In genomic region chr4:82797048-82797590, GRCh38 we compare ENCODE assay signal across 8 cellular contexts. TPM values are rescaled to one million over a fixed set of nuclear protein-coding genes. Genes with fewer than 3 reads are reported as not detected.
DNase-seq lines count a peak whose midpoint lies in the region; ATAC-seq and TF ChIP-seq lines count a peak whose summit lies in the region.

No MANE protein-coding gene starts in this region.

- peaks cover 35% of the 10 kb centered on the region for H3K4me1 Mint-ChIP-seq in nephron

- DNase-seq in COLO668 (lab: John Stamatoyannopoulos, UW; ENCODE audit: unreplicated experiment) (peak; percentile 33), dermis blood vessel endothelial cell (peak; percentile 51), mucosa of descending colon (no peak), HCEC 1CT (no peak)

- H3K4me3 ChIP-seq in mucosa of descending colon, result no peak overlapping the region

- peaks cover 14% of the 10 kb centered on the region for H3K4me1 ChIP-seq in mucosa of descending colon (ENCODE audit: low read depth)

- no peak for TF ChIP-seq CTCF in nephron (IDR thresholded peaks at IDR 0.05; ENCODE audit: unreplicated experiment in 3 of 3)
- TF ChIP-seq CTCF in mucosa of descending colon (IDR thresholded peaks at IDR 0.05), result no peak

- H3K36me3 ChIP-seq in mucosa of descending colon (ENCODE audit: low read depth), result no peaks in the 10 kb centered on the region

- H3K9me3 ChIP-seq in mucosa of descending colon, result no peaks in the 10 kb centered on the region

- TF ChIP-seq EP300 in Ishikawa (IDR thresholded peaks at IDR 0.05; ENCODE audit: borderline replicate concordance), result no peak

- no peak for ATAC-seq in HG02623 (IDR thresholded peaks at IDR 0.05; ENCODE audit: unreplicated experiment)
- no peak for ATAC-seq in mucosa of descending colon
- ATAC-seq in HG03025 (IDR thresholded peaks at IDR 0.05; ENCODE audit: low FRiP score, unreplicated experiment), result no peak

- TF ChIP-seq RAD21 in Ishikawa (IDR thresholded peaks at IDR 0.05; ENCODE audit: low read depth), result no peak

- peaks cover 42% of the 10 kb centered on the region for H3K27me3 Mint-ChIP-seq in nephron (ENCODE audit: low read depth)

- peak overlapping the region; percentile 3 to 43 (median 17) for H3K27ac Mint-ChIP-seq in nephron

- intact Hi-C loops in mucosa of descending colon (cut with DNase I, micrococcal nuclease), result no loop called here

- peaks cover 3% of the 10 kb centered on the region for H3K36me3 Mint-ChIP-seq in nephron (ENCODE audit: low read depth)

- peak overlapping the region; percentile 93 to 97 (median 97) for H3K4me3 Mint-ChIP-seq in nephron

- no peaks in the 10 kb centered on the region for H3K9me3 Mint-ChIP-seq in nephron

TF ChIP-seq in Ishikawa, 13 proteins besides CTCF, POLR2A, EP300 and RAD21:
- TF ChIP-seq NFIC (IDR thresholded peaks at IDR 0.05) (peak; percentile 96), TEAD4 (IDR thresholded peaks at IDR 0.05) (no peak)

RNA-seq across cellular contexts. Expression of gene SCD5, which starts 1.5 kb away (rescaled TPM):
- total RNA-seq in dermis blood vessel endothelial cell (55.6 and 60.1 TPM in 2 replicates), mucosa of descending colon (10 to 100 TPM in 1 of 3 donors, 1 to 10 TPM in 2; 1.5 to 19.9 (median 2.8) TPM)

Comparison
In these comparisons a context has a peak if more than half of its experiments do, and no peak if none do; other contexts are left out.
1. DNase-seq: peak in COLO668 (single experiment) and dermis blood vessel endothelial cell (single experiment); none in mucosa of descending colon (0 of 3) and HCEC 1CT (single experiment).